Comparison of ENCODE assay signal across 1 cellular context in genomic region chr15:40399370-40399769, GRCh38.
TF ChIP-seq lines count a peak whose summit lies in the region.

No MANE protein-coding gene starts in this region.

TF ChIP-seq in GM12878, 131 proteins besides CTCF, POLR2A, EP300 and RAD21:
- no peak for TF ChIP-seq ELK1 (IDR thresholded peaks at IDR 0.05; ENCODE audit: low read depth, low read length)
- TF ChIP-seq ASH2L (IDR thresholded peaks at IDR 0.05; ENCODE audit: borderline replicate concordance, low read depth) = no peak
- TF ChIP-seq ZNF687 (IDR thresholded peaks at IDR 0.05) = no peak
- TF ChIP-seq MEF2A (IDR thresholded peaks at IDR 0.05; ENCODE audit: insufficient read depth, low read depth, low read length) = no peak
- no peak for TF ChIP-seq STAT3 (IDR thresholded peaks at IDR 0.05; ENCODE audit: low read depth, low read length)
- no peak for TF ChIP-seq NRF1 (conservative IDR thresholded peaks at IDR 0.05; ENCODE audit: low read depth, low read length)
